Comparison of ENCODE assay signal across 1 cellular context in the genomic region with DNA sequence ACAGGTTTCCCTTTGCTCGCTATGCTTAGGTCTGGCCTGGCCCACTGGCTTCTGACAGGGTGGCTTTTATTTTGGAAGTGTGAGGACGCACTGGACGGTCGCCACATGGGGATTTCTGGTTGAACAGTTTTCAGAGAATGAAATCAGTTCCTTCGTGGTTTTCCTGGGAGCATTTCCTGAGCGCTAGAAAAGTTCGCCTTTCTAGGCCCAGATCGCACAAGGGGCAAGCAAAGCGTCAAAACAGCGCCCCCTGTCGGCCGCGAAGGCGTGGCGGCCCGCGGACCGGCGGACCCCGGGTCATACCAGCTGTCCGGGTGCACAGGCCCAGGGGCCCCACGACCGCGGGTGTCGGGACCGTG.
TF ChIP-seq lines count a peak whose summit lies in the region.

No MANE protein-coding gene starts in this region.

TF ChIP-seq in H1, 55 proteins besides CTCF, POLR2A, EP300 and RAD21 (continued from another document):
- TF ChIP-seq, protein P1, sequence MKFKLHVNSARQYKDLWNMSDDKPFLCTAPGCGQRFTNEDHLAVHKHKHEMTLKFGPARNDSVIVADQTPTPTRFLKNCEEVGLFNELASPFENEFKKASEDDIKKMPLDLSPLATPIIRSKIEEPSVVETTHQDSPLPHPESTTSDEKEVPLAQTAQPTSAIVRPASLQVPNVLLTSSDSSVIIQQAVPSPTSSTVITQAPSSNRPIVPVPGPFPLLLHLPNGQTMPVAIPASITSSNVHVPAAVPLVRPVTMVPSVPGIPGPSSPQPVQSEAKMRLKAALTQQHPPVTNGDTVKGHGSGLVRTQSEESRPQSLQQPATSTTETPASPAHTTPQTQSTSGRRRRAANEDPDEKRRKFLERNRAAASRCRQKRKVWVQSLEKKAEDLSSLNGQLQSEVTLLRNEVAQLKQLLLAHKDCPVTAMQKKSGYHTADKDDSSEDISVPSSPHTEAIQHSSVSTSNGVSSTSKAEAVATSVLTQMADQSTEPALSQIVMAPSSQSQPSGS (IDR thresholded peaks at IDR 0.05; ENCODE audit: low read length) = no peak
- TF ChIP-seq TBP (IDR thresholded peaks at IDR 0.05; ENCODE audit: low read depth, low read length) (no peak), PHF8 (conservative IDR thresholded peaks at IDR 0.05; ENCODE audit: low read depth, low read length) (no peak), RFX5 (IDR thresholded peaks at IDR 0.05; ENCODE audit: borderline replicate concordance, low read depth, low read length) (no peak), CHD1 (IDR thresholded peaks at IDR 0.05; ENCODE audit: low read depth, low read length) (no peak), HDAC6 (IDR thresholded peaks at IDR 0.05; ENCODE audit: low read depth, low read length) (no peak), CBX5 (IDR thresholded peaks at IDR 0.05; ENCODE audit: low read depth, low read length) (no peak), CBX8 (IDR thresholded peaks at IDR 0.05; ENCODE audit: borderline replicate concordance, low read depth, low read length) (no peak), JUN (IDR thresholded peaks at IDR 0.05; ENCODE audit: low read depth, low read length) (no peak), GABPA (IDR thresholded peaks at IDR 0.05; ENCODE audit: borderline replicate concordance, insufficient read depth, low read length) (no peak), JUND (IDR thresholded peaks at IDR 0.05; ENCODE audit: low read length) (no peak), TAF1 (IDR thresholded peaks at IDR 0.05; ENCODE audit: low read depth, low read length) (no peak)
- TF ChIP-seq, protein P2, sequence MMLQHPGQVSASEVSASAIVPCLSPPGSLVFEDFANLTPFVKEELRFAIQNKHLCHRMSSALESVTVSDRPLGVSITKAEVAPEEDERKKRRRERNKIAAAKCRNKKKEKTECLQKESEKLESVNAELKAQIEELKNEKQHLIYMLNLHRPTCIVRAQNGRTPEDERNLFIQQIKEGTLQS (IDR thresholded peaks at IDR 0.05; ENCODE audit: insufficient read depth, low read depth, low read length) = no peak
